9 cellular contexts compared by ENCODE assay signal in genomic region chr13:99314640-99315176, GRCh38. TPM values are rescaled to one million over a fixed set of nuclear protein-coding genes. Genes with fewer than 3 reads are reported as not detected.
A peak's percentile ranks its signal among the peaks of the same experiment; 100 is the strongest.
DNase-seq lines count a peak whose midpoint lies in the region; ATAC-seq and TF ChIP-seq lines count a peak whose summit lies in the region.
"Had no signal": no experiment of that assay in that cellular context is flagged by ENCODE, and none has a peak within 500 bp of the region (broad histone marks: within the 10 kb centered on the region; RNA-seq: fewer than 3 reads in every experiment).

No MANE protein-coding gene starts in this region.

- no peak overlapping the region for H3K4ac ChIP-seq in IMR-90 (ENCODE audit: low read depth, low read length)

- H3K14ac ChIP-seq in IMR-90 (replicated peaks; ENCODE audit: low read depth, low read length), result no peak overlapping the region

- TF ChIP-seq RAD21 in IMR-90 (IDR thresholded peaks at IDR 0.05; ENCODE audit: low read length), result no peak

- H3K4me1 ChIP-seq in IMR-90 (ENCODE audit: control insufficient read depth, insufficient read depth, low read length) (peaks cover 17% of the 10 kb centered on the region), fibroblast of lung (ENCODE audit: control insufficient read depth, extremely low read depth, insufficient read depth, low read length) (peaks cover 10% of the 10 kb centered on the region), aorta (ENCODE audit: control insufficient read depth in 1 of 2, insufficient read depth in 2 of 2, low read length in 2 of 2) (peaks cover 0 to 3% of the 10 kb centered on the region in 2 donors)

- peak overlapping the region; percentile 68 for H3K4me3 Mint-ChIP-seq in activated CD4-positive, alpha-beta memory T cell treated with anti-CD3 and anti-CD28 coated beads, Interleukin-2, amount 10 ng/mL, durations not matched to agents 7 days and 5 days

- no peak overlapping the region for H3K23ac ChIP-seq in IMR-90 (ENCODE audit: low read depth, low read length)

- H3K27me3 Mint-ChIP-seq in activated CD4-positive, alpha-beta memory T cell treated with anti-CD3 and anti-CD28 coated beads, Interleukin-2, amount 10 ng/mL, durations not matched to agents 7 days and 5 days, result no peaks in the 10 kb centered on the region

- H3K9ac ChIP-seq in IMR-90 (ENCODE audit: low read depth, low read length) (no peak overlapping the region), fibroblast of lung (ENCODE audit: insufficient read depth, low read length) (no peak overlapping the region)

- peaks cover 16 to 20% of the 10 kb centered on the region in 2 experiments for H3K79me1 ChIP-seq in IMR-90 (ENCODE audit: low read depth in 1 of 2, low read length in 2 of 2)

- H2BK5ac ChIP-seq in IMR-90 (ENCODE audit: low read depth, low read length, poor library complexity, severe bottlenecking), result no peak overlapping the region

- no peaks in the 10 kb centered on the region for H3K27me3 ChIP-seq in IMR-90 (ENCODE audit: control insufficient read depth, insufficient read depth, low read length)
- H3K27me3 ChIP-seq in fibroblast of lung (ENCODE audit: control insufficient read depth, insufficient read depth, low read length), result no peaks in the 10 kb centered on the region
- H3K27me3 ChIP-seq in aorta (ENCODE audit: control insufficient read depth in 1 of 2, insufficient read depth in 2 of 2, low read length in 1 of 2), result no peaks in the 10 kb centered on the region

- CTCF ChIA-PET in IMR-90 (lab: Yijun Ruan, JAX), result no interaction called here
- CTCF ChIA-PET in activated CD4-positive, alpha-beta memory T cell treated with anti-CD3 and anti-CD28 coated beads, Interleukin-2, amount 10 ng/mL, durations not matched to agents 7 days and 5 days (lab: Charles Lee), result interaction anchor here (0.5 to 2.1 kb wide), 14 partner anchors 8 to 121 kb away, joined by 3 to 13 read pairs (median 4); no protein-coding TSS in a partner anchor

- H4K5ac ChIP-seq in IMR-90 (ENCODE audit: low read depth, low read length), result no peak overlapping the region

- peak overlapping the region; percentile 89 for H3K27ac Mint-ChIP-seq in activated CD4-positive, alpha-beta memory T cell treated with anti-CD3 and anti-CD28 coated beads, Interleukin-2, amount 10 ng/mL, durations not matched to agents 7 days and 5 days

- H3K4me2 ChIP-seq in IMR-90 (ENCODE audit: low read depth, low read length), result no peak overlapping the region
- H3K4me2 ChIP-seq in fibroblast of lung (ENCODE audit: extremely low read depth, insufficient read depth, low read length), result no peak overlapping the region

- H2AFZ ChIP-seq in IMR-90 (replicated peaks; ENCODE audit: low read length, poor library complexity), result no peak overlapping the region
- no peak overlapping the region for H2AFZ ChIP-seq in fibroblast of lung (ENCODE audit: low read length)

- no peaks in the 10 kb centered on the region for H3K9me3 Mint-ChIP-seq in activated CD4-positive, alpha-beta memory T cell treated with anti-CD3 and anti-CD28 coated beads, Interleukin-2, amount 10 ng/mL, durations not matched to agents 7 days and 5 days

- dilution Hi-C loops in IMR-90 (cut with HindIII; ENCODE audit: low sequenced_read_pairs, unreplicated experiment), result no loop called here

- no peak overlapping the region for H2BK20ac ChIP-seq in IMR-90 (ENCODE audit: low read depth, low read length)

- BruUV-seq in IMR-90 (replicated peaks; lab: Mats Ljungman, UMichigan), result no TSS peak

- H3K9me1 ChIP-seq in IMR-90 (ENCODE audit: insufficient read depth, low read length), result peaks cover 20% of the 10 kb centered on the region

- H2BK120ac ChIP-seq in IMR-90 (ENCODE audit: low read depth, low read length), result no peak overlapping the region

- no peak overlapping the region for H4K91ac ChIP-seq in IMR-90 (ENCODE audit: insufficient read depth, low read depth, low read length)

- POLR2A ChIA-PET in IMR-90 (lab: Charles Lee; ENCODE audit: unreplicated experiment), result no interaction called here
- POLR2A ChIA-PET in activated CD4-positive, alpha-beta memory T cell treated with anti-CD3 and anti-CD28 coated beads, Interleukin-2, amount 10 ng/mL, durations not matched to agents 7 days and 5 days (lab: Charles Lee), result interaction anchor here (0.7 to 7.1 kb wide), 22 partner anchors 9 to 188 kb away, joined by 3 to 139 read pairs (median 6); partner anchors contain the start of genes GPR183, TM9SF2 and UBAC2

- H2AK5ac ChIP-seq in IMR-90 (ENCODE audit: low read depth, low read length), result no peak overlapping the region

- no peak for ATAC-seq in IMR-90 (ENCODE audit: low read depth)
- no peak for ATAC-seq in aorta (ENCODE audit: low FRiP score)
- no peak for ATAC-seq in GM18502 (IDR thresholded peaks at IDR 0.05; ENCODE audit: poor library complexity, unreplicated experiment)

- no peaks in the 10 kb centered on the region for H3K9me3 ChIP-seq in IMR-90 (ENCODE audit: control insufficient read depth, insufficient read depth, low read length)
- no peaks in the 10 kb centered on the region for H3K9me3 ChIP-seq in fibroblast of lung (ENCODE audit: control insufficient read depth, insufficient read depth, low read depth, low read length)
- H3K9me3 ChIP-seq in aorta (ENCODE audit: control insufficient read depth, low read length), result no peaks in the 10 kb centered on the region

- 90% methylated on average over 5 of the region's 10 CpGs; no CpG with 5 or more reads in 1 of the 2 experiments for WGBS in IMR-90 (ENCODE audit: extremely low coverage in 2 of 2, insufficient read length in 1 of 2), 2 experiments
- 83 to 86% methylated on average over 10 of the region's 10 CpGs for whole genome bisulfite sequencing in aorta, 2 donors

- no peak for TF ChIP-seq POLR2A in IMR-90 (IDR thresholded peaks at IDR 0.05; ENCODE audit: low read depth, low read length)

- peaks cover 11% of the 10 kb centered on the region for H3K36me3 ChIP-seq in IMR-90 (ENCODE audit: control insufficient read depth, insufficient read depth, low read length)
- H3K36me3 ChIP-seq in fibroblast of lung (ENCODE audit: control insufficient read depth, insufficient read depth, low read length), result no peaks in the 10 kb centered on the region
- H3K36me3 ChIP-seq in aorta (ENCODE audit: control insufficient read depth in 1 of 2, insufficient read depth in 2 of 2, low read length in 1 of 2), result no peaks in the 10 kb centered on the region

- H4K20me1 ChIP-seq in IMR-90 (ENCODE audit: insufficient read depth, low read length), result peaks cover 25% of the 10 kb centered on the region
- H4K20me1 ChIP-seq in fibroblast of lung (ENCODE audit: control insufficient read depth, extremely low read depth, insufficient read depth, low read length), result no peaks in the 10 kb centered on the region

- H2BK15ac ChIP-seq in IMR-90 (ENCODE audit: low read depth, low read length), result no peak overlapping the region

- no peak overlapping the region for H3K18ac ChIP-seq in IMR-90 (ENCODE audit: low read depth, low read length)

- H3K4me1 Mint-ChIP-seq in activated CD4-positive, alpha-beta memory T cell treated with anti-CD3 and anti-CD28 coated beads, Interleukin-2, amount 10 ng/mL, durations not matched to agents 7 days and 5 days, result peaks cover 76% of the 10 kb centered on the region

- DNase-seq in IMR-90 (peak; percentile 28), fibroblast of lung (ENCODE audit: low read depth in 2 of 2) (peak in 1 of 2 donors; percentile 76), aorta (no peak), HuH-7 (ENCODE audit: low spot score) (no peak), NCI-H1105 (lab: John Stamatoyannopoulos, UW) (no peak)
- peak; percentile 64 for DNase-seq in activated CD4-positive, alpha-beta memory T cell treated with anti-CD3 and anti-CD28 coated beads, Interleukin-2, amount 10 ng/mL, durations not matched to agents 7 days and 5 days
- peak in 2 of 3 experiments; percentile 56 to 61 for DNase-seq in stimulated activated CD4-positive, alpha-beta T cell treated with anti-CD3 and anti-CD28 coated beads, TNF-alpha, amount 100 ng/mL, for 4 hours (ENCODE audit: low read depth in 3 of 3)

- TF ChIP-seq CTCF in IMR-90 (conservative IDR thresholded peaks at IDR 0.05; ENCODE audit: low read depth, low read length) (no peak), fibroblast of lung (conservative IDR thresholded peaks at IDR 0.05 in 1 of 2, IDR thresholded peaks at IDR 0.05 in 1 of 2; ENCODE audit: low read depth in 1 of 2, low read length in 2 of 2) (no peak)

- H3K27ac ChIP-seq in IMR-90 (ENCODE audit: insufficient read depth, low read length), result no peak overlapping the region
- H3K27ac ChIP-seq in fibroblast of lung (ENCODE audit: insufficient read depth, low read length), result peak overlapping the region; percentile 36
- no peak overlapping the region for H3K27ac ChIP-seq in aorta (ENCODE audit: low read depth in 1 of 2, low read length in 2 of 2)
- H3K27ac ChIP-seq: SK-N-MC had no signal

- H3K36me3 Mint-ChIP-seq in activated CD4-positive, alpha-beta memory T cell treated with anti-CD3 and anti-CD28 coated beads, Interleukin-2, amount 10 ng/mL, durations not matched to agents 7 days and 5 days (ENCODE audit: low read depth), result peaks cover 39% of the 10 kb centered on the region

- H3K56ac ChIP-seq in IMR-90 (ENCODE audit: extremely low read depth, insufficient read depth, low read length), result no peak overlapping the region

- H3K4me3 ChIP-seq in IMR-90 (ENCODE audit: insufficient read depth, low read depth, low read length) (no peak overlapping the region), fibroblast of lung (replicated peaks in 1 of 4; ENCODE audit: control extremely low read depth in 1 of 4, insufficient read depth in 1 of 4, low read depth in 3 of 4, low read length in 4 of 4) (no peak overlapping the region), aorta (ENCODE audit: low read length in 2 of 2) (no peak overlapping the region)
- H3K4me3 ChIP-seq: SK-N-MC had no signal

- no peaks in the 10 kb centered on the region for H3K79me2 ChIP-seq in fibroblast of lung (ENCODE audit: control insufficient read depth, insufficient read depth, low read length)

- intact Hi-C loops in IMR-90 (cut with micrococcal nuclease), result no loop called here
- intact Hi-C loops in aorta (cut with DNase I), result no loop called here

- in situ Hi-C loops in IMR-90 (cut with MboI; ENCODE audit: low sequenced_read_pairs), result no loop called here

- H4K8ac ChIP-seq in IMR-90 (ENCODE audit: low read depth in 2 of 2, low read length in 2 of 2), result no peak overlapping the region

- no peak overlapping the region for H2AK9ac ChIP-seq in IMR-90 (replicated peaks; ENCODE audit: low read depth, low read length, poor library complexity)

RNA-seq across cellular contexts. Expression of gene GPR183, which starts 7.5 kb away (rescaled TPM):
- 0.18 and 0.28 TPM in 2 replicates for total RNA-seq in IMR-90 (2012; rRNA removed)
- polyA plus RNA-seq in IMR-90 (2012; rRNA removed), result 0.31 and 0.44 TPM in 2 replicates
- polyA plus RNA-seq in IMR-90 (2012; cell fraction: cytosol; rRNA removed), result 0.03 and 0.04 TPM in 2 replicates
- polyA plus RNA-seq in IMR-90 (2012; cell fraction: nucleus; rRNA removed; ENCODE audit: low replicate concordance), result 0.04 and 0.10 TPM in 2 replicates
- total RNA-seq in activated CD4-positive, alpha-beta memory T cell treated with anti-CD3 and anti-CD28 coated beads, Interleukin-2, amount 10 ng/mL, durations not matched to agents 7 days and 5 days, result 10 to 100 TPM; 43.7 to 46.2 TPM
- total RNA-seq in fibroblast of lung, result not detected in 2 replicates
- 0.03 and 0.27 TPM in 2 replicates for polyA plus RNA-seq in fibroblast of lung
- 0.07 TPM in 1 of 2 replicates, not detected in the other for polyA plus RNA-seq in fibroblast of lung (2012)
- not detected in 2 replicates for polyA minus RNA-seq in fibroblast of lung (ENCODE audit: low replicate concordance)
- 10 to 100 TPM; 18.7 to 25.3 TPM for total RNA-seq in aorta
- polyA plus RNA-seq in aorta, result 1 to 10 TPM; 1.7 to 9.1 TPM

RNA-seq across cellular contexts. Expression of gene GPR18, which starts 56.5 kb away (rescaled TPM):
- not detected in 2 replicates for total RNA-seq in IMR-90 (2012; rRNA removed)
- polyA plus RNA-seq in IMR-90 (2012; rRNA removed), result not detected in 2 replicates
- not detected in 2 replicates for polyA plus RNA-seq in IMR-90 (2012; cell fraction: cytosol; rRNA removed)
- not detected in 2 replicates for polyA plus RNA-seq in IMR-90 (2012; cell fraction: nucleus; rRNA removed; ENCODE audit: low replicate concordance)
- total RNA-seq in activated CD4-positive, alpha-beta memory T cell treated with anti-CD3 and anti-CD28 coated beads, Interleukin-2, amount 10 ng/mL, durations not matched to agents 7 days and 5 days, result 10 to 100 TPM; 10.3 to 10.4 TPM
- not detected in 2 replicates for total RNA-seq in fibroblast of lung
- polyA plus RNA-seq in fibroblast of lung, result not detected in 2 replicates
- not detected in 2 replicates for polyA plus RNA-seq in fibroblast of lung (2012)
- polyA minus RNA-seq in fibroblast of lung (ENCODE audit: low replicate concordance), result not detected in 2 replicates
- total RNA-seq in aorta, result under 1 TPM; 0.24 to 0.55 TPM
- polyA plus RNA-seq in aorta, result 1 to 10 TPM in 1 of 2 donors, not detected in 1; 1.5 TPM

Comparison
In these comparisons a context has a peak if more than half of its experiments do, and no peak if none do; other contexts are left out.
1. DNase-seq: peak in IMR-90 (single experiment), activated CD4-positive, alpha-beta memory T cell treated with anti-CD3 and anti-CD28 coated beads, Interleukin-2, amount 10 ng/mL, durations not matched to agents 7 days and 5 days (single experiment) and stimulated activated CD4-positive, alpha-beta T cell treated with anti-CD3 and anti-CD28 coated beads, TNF-alpha, amount 100 ng/mL, for 4 hours (2 of 3); none in aorta (0 of 2), HuH-7 (single experiment) and NCI-H1105 (single experiment).
2. RNA of gene GPR183, which starts 7.5 kb away (total RNA-seq): 43.7 to 46.2 TPM in activated CD4-positive, alpha-beta memory T cell treated with anti-CD3 and anti-CD28 coated beads, Interleukin-2, amount 10 ng/mL, durations not matched to agents 7 days and 5 days and 18.7 to 25.3 TPM in aorta; 0.18 to 0.28 TPM in IMR-90 and not detected in fibroblast of lung; every median in the first group is over 10 times any median in the second.
3. RNA of gene GPR18, which starts 56.5 kb away (total RNA-seq): 10.3 to 10.4 TPM in activated CD4-positive, alpha-beta memory T cell treated with anti-CD3 and anti-CD28 coated beads, Interleukin-2, amount 10 ng/mL, durations not matched to agents 7 days and 5 days; 0.24 to 0.55 TPM in aorta, not detected in IMR-90 and not detected in fibroblast of lung; every median in the first group is over 4 times any median in the second.